In genomic region chr3:160287666-160288065, GRCh38 we compare ENCODE assay signal across 30 cellular contexts.
"Had no signal": no experiment of that assay in that cellular context is flagged by ENCODE, and none has a peak within 500 bp of the region (broad histone marks: within the 10 kb centered on the region; RNA-seq: fewer than 3 reads in every experiment).

No MANE protein-coding gene starts in this region.

- H3K9me3 ChIP-seq: adrenal gland, ascending aorta, neutrophil, ovary, sigmoid colon, upper lobe of left lung, vagina had no signal

- DNase-seq: activated CD4-positive, alpha-beta T cell treated with anti-CD3 and anti-CD28 coated beads for 4 hours; activated CD4-positive, alpha-beta T cell treated with anti-CD3 and anti-CD28 coated beads, Interleukin-2, amount 50 U/mL, for 4 hours; activated naive CD4-positive, alpha-beta T cell; activated T-cell treated with anti-CD3 and anti-CD28 coated beads for 4 hours; activated T-cell treated with anti-CD3 and anti-CD28 coated beads, Interleukin-2, amount 50 U/mL, for 72 hours; adrenal gland; cortex of kidney; effector memory CD8-positive, alpha-beta T cell; erythroblast; head of caudate nucleus; hippocampal formation; left cardiac atrium; left ventricle myocardium superior; naive B cell; nephron progenitor cell; ovary; retina; sigmoid colon; stimulated activated CD4-positive, alpha-beta T cell treated with anti-CD3 and anti-CD28 coated beads, Interleukin-1b, Interleukin-23, amount 100 ng/mL, for 48 hours; stimulated activated CD4-positive, alpha-beta T cell treated with anti-CD3 and anti-CD28 coated beads, Interleukin-4, amount 100 ng/mL, for 4 hours; stimulated activated CD8-positive, alpha-beta memory T cell treated with anti-CD3 and anti-CD28 coated beads, Interleukin-4, amount 100 ng/mL, for 48 hours; stimulated activated naive CD8-positive, alpha-beta T cell treated with anti-CD3 and anti-CD28 coated beads, Interleukin-15, amount 100 ng/mL, for 72 hours; substantia nigra had no signal

- ATAC-seq: activated T-cell treated with anti-CD3 and anti-CD28 coated beads, Interleukin-2, amount 50 U/mL, for 72 hours; effector memory CD8-positive, alpha-beta T cell; left cardiac atrium; left ventricle myocardium superior; stimulated activated memory B cell treated with anti-CD40 and anti-IgM and Interleukin-4, amounts not matched to agents 10 μg/mL and 1 μg/mL and 100 μg/mL, for 72 hours; stimulated activated naive CD8-positive, alpha-beta T cell treated with anti-CD3 and anti-CD28 coated beads, Interleukin-15, amount 100 ng/mL, for 72 hours had no signal

- H3K36me3 ChIP-seq: adrenal gland, neutrophil, ovary, sigmoid colon, upper lobe of left lung, vagina had no signal

- H3K27me3 ChIP-seq: adrenal gland, ascending aorta, neutrophil, ovary, sigmoid colon, upper lobe of left lung, vagina had no signal

- H3K4me2 ChIP-seq: smooth muscle cell had no signal

- H3K27ac ChIP-seq: adrenal gland, ascending aorta, neutrophil, ovary, sigmoid colon, upper lobe of left lung, vagina, VCaP had no signal

- H3K4me3 ChIP-seq: adrenal gland, ascending aorta, ovary, sigmoid colon, smooth muscle cell, upper lobe of left lung, vagina had no signal

- H3K4me1 ChIP-seq: adrenal gland, ascending aorta, upper lobe of left lung, vagina had no signal
